19 cellular contexts compared by ENCODE assay signal in the genomic region with DNA sequence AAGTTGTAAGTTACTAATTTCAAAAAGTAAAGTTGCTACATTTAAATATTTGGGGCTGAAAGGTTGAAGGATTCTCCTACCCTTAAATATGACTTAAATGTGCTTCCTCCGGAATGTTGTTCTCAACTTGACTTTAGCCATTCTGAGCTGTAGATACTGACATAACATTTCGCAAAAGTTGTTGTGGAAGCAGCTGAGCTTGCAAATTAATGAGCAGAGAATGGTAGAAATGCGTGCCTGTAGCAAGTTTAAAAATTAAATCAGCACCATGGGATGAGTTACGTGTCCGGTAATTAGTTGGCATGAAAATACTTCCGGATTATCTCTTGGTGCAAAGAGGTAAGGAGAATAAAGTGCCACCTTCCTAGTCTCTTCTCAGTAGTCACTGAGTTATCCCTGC. TPM values are rescaled to one million over a fixed set of nuclear protein-coding genes. Genes with fewer than 3 reads are reported as not detected.
DNase-seq lines count a peak whose midpoint lies in the region; ATAC-seq and TF ChIP-seq lines count a peak whose summit lies in the region.
"Had no signal": no experiment of that assay in that cellular context is flagged by ENCODE, and none has a peak within 500 bp of the region (broad histone marks: within the 10 kb centered on the region; RNA-seq: fewer than 3 reads in every experiment).

No MANE protein-coding gene starts in this region.

- H3K4me3 ChIP-seq in SJCRH30 = no peak overlapping the region
- no peak overlapping the region for H3K4me3 ChIP-seq in body of pancreas
- no peak overlapping the region for H3K4me3 ChIP-seq in WERI-Rb-1 (ENCODE audit: low read depth, low read length)
- H3K4me3 ChIP-seq: BLaER1 had no signal

- H3K4me1 ChIP-seq in SJCRH30 (peaks cover 73% of the 10 kb centered on the region), body of pancreas (peaks cover 69% of the 10 kb centered on the region)
- H3K4me1 ChIP-seq: BLaER1 had no signal

- H3K36me3 ChIP-seq in SJCRH30 (no peaks in the 10 kb centered on the region), body of pancreas (replicated peaks in 1 of 2; ENCODE audit: insufficient read depth in 1 of 2, low read depth in 2 of 2) (no peaks in the 10 kb centered on the region), WERI-Rb-1 (no peaks in the 10 kb centered on the region)
- H3K36me3 ChIP-seq: BLaER1 had no signal

- DNase-seq in SJCRH30 (peak in 1 of 2 experiments; percentile 6), body of pancreas (no peak), EL (no peak), WERI-Rb-1 (no peak), amniotic stem cell (lab: John Stamatoyannopoulos, UW) (no peak)
- DNase-seq: CD4-positive, alpha-beta T cell; CD8-positive, alpha-beta memory T cell; DMS 273 treated with DMSO at 0.1 percent for 48 hours; DMS79; GF-D8; H7; HCEC 1CT had no signal

- TF ChIP-seq CTCF in 22Rv1 (IDR thresholded peaks at IDR 0.05) (no peak), C4-2B (conservative IDR thresholded peaks at IDR 0.05) (no peak), body of pancreas (IDR thresholded peaks at IDR 0.05) (no peak), WERI-Rb-1 (IDR thresholded peaks at IDR 0.05; ENCODE audit: low read depth, low read length) (no peak)

- H3K27ac ChIP-seq in 22Rv1 = peak overlapping the region; percentile 100
- peak overlapping the region; percentile 72; the same call in 1 of the 2 replicates for H3K27ac ChIP-seq in C4-2B
- peak overlapping the region; percentile 92 for H3K27ac ChIP-seq in SJCRH30
- peak overlapping the region; percentile 41 to 81 (median 73) for H3K27ac ChIP-seq in body of pancreas
- H3K27ac ChIP-seq in WERI-Rb-1 = no peak overlapping the region
- H3K27ac ChIP-seq: BLaER1 had no signal

- no peaks in the 10 kb centered on the region for H3K9me3 ChIP-seq in SJCRH30 (replicated peaks)
- no peaks in the 10 kb centered on the region for H3K9me3 ChIP-seq in body of pancreas
- H3K9me3 ChIP-seq in WERI-Rb-1 (ENCODE audit: severe bottlenecking) = no peaks in the 10 kb centered on the region
- H3K9me3 ChIP-seq: BLaER1 had no signal

- no peaks in the 10 kb centered on the region for H3K27me3 ChIP-seq in SJCRH30
- no peaks in the 10 kb centered on the region for H3K27me3 ChIP-seq in body of pancreas
- no peaks in the 10 kb centered on the region for H3K27me3 ChIP-seq in WERI-Rb-1 (ENCODE audit: insufficient read depth, low read depth, severe bottlenecking)
- H3K27me3 ChIP-seq: BLaER1 had no signal

- ATAC-seq in body of pancreas = no peak

- no peak for TF ChIP-seq POLR2A in body of pancreas (IDR thresholded peaks at IDR 0.05)

- intact Hi-C loops in body of pancreas (cut with DNase I) = no loop called here

- WGBS in body of pancreas, 2 donors = 56 to 69% methylated on average over 6 of the region's 6 CpGs

RNA-seq across cellular contexts. Expression of a gene that starts 23.6 kb away (rescaled TPM):
- not detected in 2 replicates for total RNA-seq in SJCRH30 (2014; rRNA removed; shearing (Covaris generic))
- total RNA-seq in body of pancreas = not detected
- total RNA-seq: A172; B cell; CD4-positive, alpha-beta T cell; CD8-positive, alpha-beta memory T cell; G401; H1; H7 had no signal
